21 cellular contexts compared by ENCODE assay signal in genomic region chr2:43890855-43891254, GRCh38. TPM values are rescaled to one million over a fixed set of nuclear protein-coding genes. Genes with fewer than 3 reads are reported as not detected.
DNase-seq lines count a peak whose midpoint lies in the region; ATAC-seq and TF ChIP-seq lines count a peak whose summit lies in the region.
"Had no signal": no experiment of that assay in that cellular context is flagged by ENCODE, and none has a peak within 500 bp of the region (broad histone marks: within the 10 kb centered on the region; RNA-seq: fewer than 3 reads in every experiment).

No MANE protein-coding gene starts in this region.

- POLR2A ChIA-PET in OCI-LY7 (lab: Charles Lee), result interaction anchor here (1.4 kb wide), 1 partner anchor 37 kb away, joined by 3 read pairs; no protein-coding TSS in a partner anchor

- H3K4me1 Mint-ChIP-seq in H9, result no peaks in the 10 kb centered on the region
- H3K4me1 Mint-ChIP-seq: endodermal cell, T-cell had no signal

- H3K27me3 ChIP-seq in H9 (ENCODE audit: insufficient read depth, low read length) (no peaks in the 10 kb centered on the region), mammary epithelial cell (ENCODE audit: insufficient read depth, low read length) (no peaks in the 10 kb centered on the region), upper lobe of right lung (no peaks in the 10 kb centered on the region), right lobe of liver (no peaks in the 10 kb centered on the region)
- H3K27me3 ChIP-seq: BLaER1, gastrocnemius medialis, MG63, neutrophil had no signal

- no peak overlapping the region for H4K8ac ChIP-seq in H9 (replicated peaks; ENCODE audit: insufficient read length, low read depth, low read length)

- H3K4me3 ChIP-seq in mammary epithelial cell (replicated peaks in 1 of 3; ENCODE audit: insufficient read depth in 1 of 3, low read depth in 2 of 3, low read length in 3 of 3), result no peak overlapping the region
- H3K4me3 ChIP-seq in upper lobe of right lung, result no peak overlapping the region
- no peak overlapping the region for H3K4me3 ChIP-seq in right lobe of liver
- no peak overlapping the region for H3K4me3 ChIP-seq in OCI-LY7 (ENCODE audit: low read depth, low read length, poor library complexity, severe bottlenecking)
- H3K4me3 ChIP-seq: BLaER1, gastrocnemius medialis, MG63, thoracic aorta had no signal

- no peak overlapping the region for H3K4ac ChIP-seq in H9 (ENCODE audit: low read depth, low read length)

- peak overlapping the region in 2 of 3 experiments; percentile 35 to 65; a peak in 4 of 7 replicates for H3K27ac Mint-ChIP-seq in H9
- H3K27ac Mint-ChIP-seq: activated CD4-positive, alpha-beta T cell treated with anti-CD3 and anti-CD28 coated beads, Interleukin-2, amount 10 ng/mL, durations not matched to agents 24 days and 14 days; endodermal cell; T-cell had no signal

- no peak overlapping the region for H2BK5ac ChIP-seq in H9 (ENCODE audit: insufficient read length, low read length)

- dilution Hi-C loops in mammary epithelial cell (cut with HindIII; ENCODE audit: low sequenced_read_pairs), result loop anchor here (5.0 kb wide), 1 partner anchor 46 kb away; no protein-coding TSS in a partner anchor

- ATAC-seq in upper lobe of right lung (peak; percentile 64), right lobe of liver (no peak)
- ATAC-seq: gastrocnemius medialis, Right ventricle myocardium inferior, T-cell had no signal

- H3K4me2 ChIP-seq in H9 (ENCODE audit: insufficient read depth, insufficient read length, low read length) (no peak overlapping the region), mammary epithelial cell (ENCODE audit: insufficient read depth, low read depth, low read length) (no peak overlapping the region), OCI-LY7 (ENCODE audit: low read length) (no peak overlapping the region)
- H3K4me2 ChIP-seq: BLaER1 had no signal

- no peak overlapping the region for H2AK5ac ChIP-seq in H9 (ENCODE audit: insufficient read length, low read length)

- no peak overlapping the region for H2BK120ac ChIP-seq in H9 (ENCODE audit: low read depth, low read length, poor library complexity, severe bottlenecking)

- no peak overlapping the region for H3K56ac ChIP-seq in H9 (ENCODE audit: insufficient read length, low read depth, low read length)

- H3K4me3 Mint-ChIP-seq in H9, result no peak overlapping the region
- H3K4me3 Mint-ChIP-seq: activated CD4-positive, alpha-beta T cell treated with anti-CD3 and anti-CD28 coated beads, Interleukin-2, amount 10 ng/mL, durations not matched to agents 24 days and 14 days; endodermal cell; T-cell had no signal

- H3K4me1 ChIP-seq in H9 (ENCODE audit: insufficient read depth, low read length) (no peaks in the 10 kb centered on the region), mammary epithelial cell (ENCODE audit: insufficient read depth, low read length) (no peaks in the 10 kb centered on the region), upper lobe of right lung (no peaks in the 10 kb centered on the region), right lobe of liver (peaks cover 0 to 6% (median under 1%) of the 10 kb centered on the region in 4 donors), OCI-LY7 (ENCODE audit: insufficient read depth, low read length, poor library complexity, severe bottlenecking) (no peaks in the 10 kb centered on the region)
- H3K4me1 ChIP-seq: gastrocnemius medialis had no signal

- H2BK20ac ChIP-seq in H9 (ENCODE audit: low read depth, low read length, poor library complexity, severe bottlenecking), result no peak overlapping the region

- H2BK15ac ChIP-seq in H9 (ENCODE audit: low read depth, low read length), result no peak overlapping the region

- no peak overlapping the region for H4K5ac ChIP-seq in H9 (ENCODE audit: insufficient read length, low read depth, low read length)

- no peak overlapping the region for H2AFZ ChIP-seq in H9 (ENCODE audit: low read length)
- no peak overlapping the region for H2AFZ ChIP-seq in mammary epithelial cell (ENCODE audit: low read depth, low read length)
- H2AFZ ChIP-seq in OCI-LY7 (ENCODE audit: low read length), result no peak overlapping the region

- H4K20me1 ChIP-seq in H9 (ENCODE audit: control insufficient read depth, insufficient read depth, insufficient read length) (no peaks in the 10 kb centered on the region), mammary epithelial cell (ENCODE audit: insufficient read depth, low read length) (no peaks in the 10 kb centered on the region), OCI-LY7 (ENCODE audit: insufficient read depth, low read length) (no peaks in the 10 kb centered on the region)
- H4K20me1 ChIP-seq: BLaER1 had no signal

- H3K9me3 Mint-ChIP-seq in H9, result no peaks in the 10 kb centered on the region
- H3K9me3 Mint-ChIP-seq: activated CD4-positive, alpha-beta T cell treated with anti-CD3 and anti-CD28 coated beads, Interleukin-2, amount 10 ng/mL, durations not matched to agents 24 days and 14 days; endodermal cell; T-cell had no signal

- H3K9me3 ChIP-seq in H9 (ENCODE audit: control insufficient read depth, low read depth, low read length) (no peaks in the 10 kb centered on the region), mammary epithelial cell (replicated peaks; ENCODE audit: insufficient read depth, low read length) (no peaks in the 10 kb centered on the region), upper lobe of right lung (no peaks in the 10 kb centered on the region), right lobe of liver (no peaks in the 10 kb centered on the region), OCI-LY7 (ENCODE audit: low read length) (no peaks in the 10 kb centered on the region)
- H3K9me3 ChIP-seq: BLaER1, gastrocnemius medialis, MG63, neutrophil, thoracic aorta had no signal

- intact Hi-C loops in mammary epithelial cell (cut with micrococcal nuclease) (no loop called here), upper lobe of right lung (cut with DNase I) (no loop called here), right lobe of liver (cut with DNase I) (no loop called here), OCI-LY7 (cut with micrococcal nuclease; ENCODE audit: unreplicated experiment) (no loop called here)

- no peak overlapping the region for H3K23ac ChIP-seq in H9 (ENCODE audit: insufficient read length, low read depth, low read length)

- H3T11ph ChIP-seq in H9 (ENCODE audit: low read length), result no peak overlapping the region

- peaks cover 51 to 87% (median 81%) of the 10 kb centered on the region in 3 experiments for H3K36me3 Mint-ChIP-seq in H9 (ENCODE audit: insufficient read depth in 1 of 3, low read depth in 3 of 3)

- BruUV-seq in mammary epithelial cell (replicated peaks; lab: Mats Ljungman, UMichigan) (no TSS peak), OCI-LY7 (replicated peaks; lab: Mats Ljungman, UMichigan) (no TSS peak)

- H3K18ac ChIP-seq in H9 (ENCODE audit: insufficient read length, low read depth, low read length), result no peak overlapping the region

- H3K14ac ChIP-seq in H9 (ENCODE audit: insufficient read depth, low read length), result no peak overlapping the region

- H3K9ac ChIP-seq in H9 (ENCODE audit: extremely low read depth, insufficient read length, low read length) (no peak overlapping the region), mammary epithelial cell (ENCODE audit: insufficient read depth, low read length) (no peak overlapping the region)
- H3K9ac ChIP-seq: BLaER1 had no signal

- in situ Hi-C loops in mammary epithelial cell (cut with MboI; ENCODE audit: low sequenced_read_pairs in 2 of 2), result no loop called here

- no peak overlapping the region for H4K91ac ChIP-seq in H9 (ENCODE audit: insufficient read length, low read depth, low read length)

- WGBS in H9 (ENCODE audit: extremely low coverage, insufficient read length, low lambda C conversion rate), result no CpG with 5 or more reads among the region's 4 CpGs
- 92% methylated on average over 4 of the region's 4 CpGs for WGBS in mammary epithelial cell (ENCODE audit: low coverage, missing lambda C conversion rate)
- WGBS in right lobe of liver (ENCODE audit: insufficient coverage, low coverage, low lambda C conversion rate, missing lambda C conversion rate), result 80% methylated on average over 1 of the region's 4 CpGs

- H3K27ac ChIP-seq in H9 (ENCODE audit: insufficient read length, low read depth, low read length) (no peak overlapping the region), mammary epithelial cell (ENCODE audit: insufficient read depth, low read depth, low read length) (no peak overlapping the region), upper lobe of right lung (no peak overlapping the region), right lobe of liver (no peak overlapping the region), OCI-LY7 (ENCODE audit: low read depth, low read length, poor library complexity, severe bottlenecking) (no peak overlapping the region)
- H3K27ac ChIP-seq: BLaER1, gastrocnemius medialis, neutrophil, thoracic aorta had no signal

- no peak for TF ChIP-seq POLR2A in right lobe of liver (IDR thresholded peaks at IDR 0.05)

- H3K23me2 ChIP-seq in H9 (ENCODE audit: insufficient read length, low read depth, low read length, poor library complexity, severe bottlenecking), result no peaks in the 10 kb centered on the region

- no peak overlapping the region for H2BK12ac ChIP-seq in H9 (ENCODE audit: insufficient read length, low read depth, low read length)

- H3K36me3 ChIP-seq in mammary epithelial cell (ENCODE audit: insufficient read depth, low read length) (peaks cover 70% of the 10 kb centered on the region), upper lobe of right lung (peaks cover 71% of the 10 kb centered on the region), right lobe of liver (peaks cover 0 to 45% (median 13%) of the 10 kb centered on the region in 4 donors), OCI-LY7 (ENCODE audit: insufficient read depth, low read length) (peaks cover 98% of the 10 kb centered on the region)

- no peaks in the 10 kb centered on the region for H3K27me3 Mint-ChIP-seq in H9 (ENCODE audit: low read depth)
- H3K27me3 Mint-ChIP-seq: activated CD4-positive, alpha-beta T cell treated with anti-CD3 and anti-CD28 coated beads, Interleukin-2, amount 10 ng/mL, durations not matched to agents 24 days and 14 days; T-cell had no signal

- no peaks in the 10 kb centered on the region for H3K79me1 ChIP-seq in H9 (ENCODE audit: insufficient read depth, low read depth, low read length, poor library complexity, severe bottlenecking)

- no peak for DNase-seq in H9
- DNase-seq in mammary epithelial cell, result peak; percentile 9
- DNase-seq in iris pigment epithelial cell (ENCODE audit: low read depth), result peak; percentile 90
- no peak for DNase-seq in upper lobe of right lung
- DNase-seq in right lobe of liver, result no peak
- DNase-seq in HK-2 (ENCODE audit: unreplicated experiment), result no peak
- DNase-seq in OCI-LY7 (ENCODE audit: low spot score), result no peak
- DNase-seq: activated CD4-positive, alpha-beta T cell treated with anti-CD3 and anti-CD28 coated beads, Interleukin-2, amount 10 ng/mL, durations not matched to agents 24 days and 14 days; activated gamma-delta T cell treated with Interleukin-2 at 50 U/mL for 16 hours; amygdala; endodermal cell; gastrocnemius medialis; GDM1; MG63; NCI-H1436 treated with DMSO at 0.1 percent for 48 hours; NCI-H69; T-cell had no signal

- no peaks in the 10 kb centered on the region for H3K79me2 ChIP-seq in H9 (ENCODE audit: insufficient read depth, low read length)
- H3K79me2 ChIP-seq in mammary epithelial cell (ENCODE audit: insufficient read depth, low read length), result no peaks in the 10 kb centered on the region
- no peaks in the 10 kb centered on the region for H3K79me2 ChIP-seq in OCI-LY7 (ENCODE audit: insufficient read depth, low read depth, low read length)

- no peaks in the 10 kb centered on the region for H3K9me2 ChIP-seq in OCI-LY7 (ENCODE audit: insufficient read depth, low read length)

- CTCF ChIA-PET in mammary epithelial cell (lab: Charles Lee; ENCODE audit: low non-redundant PET) (no interaction called here), OCI-LY7 (lab: Charles Lee; ENCODE audit: unreplicated experiment) (no interaction called here)

- TF ChIP-seq CTCF in H9 (conservative IDR thresholded peaks at IDR 0.05), result no peak
- no peak for TF ChIP-seq CTCF in mammary epithelial cell (conservative IDR thresholded peaks at IDR 0.05 in 1 of 2, IDR thresholded peaks at IDR 0.05 in 1 of 2; ENCODE audit: extremely low read depth in 1 of 2, insufficient read depth in 1 of 2, low read depth in 1 of 2, low read length in 2 of 2)
- TF ChIP-seq CTCF in upper lobe of right lung (IDR thresholded peaks at IDR 0.05), result no peak
- no peak for TF ChIP-seq CTCF in right lobe of liver (IDR thresholded peaks at IDR 0.05)
- no peak for TF ChIP-seq CTCF in OCI-LY7 (conservative IDR thresholded peaks at IDR 0.05; ENCODE audit: low read length)

RNA-seq across cellular contexts. Expression of gene ABCG8, which starts 52.1 kb away (rescaled TPM):
- total RNA-seq in H9 (2021) (not detected in 2 replicates), mammary epithelial cell (not detected), upper lobe of right lung (not detected), right lobe of liver (100 to 1,000 TPM in 1 of 6 experiments, 10 to 100 TPM in 5; 30.1 to 116 (median 49.0) TPM), OCI-LY7 (2022) (not detected in 2 replicates)
- polyA plus RNA-seq in mammary epithelial cell, result not detected
- not detected for polyA minus RNA-seq in mammary epithelial cell
- total RNA-seq in OCI-LY7 (2014; rRNA removed; shearing (Covaris generic)), result not detected in 2 replicates
- total RNA-seq: activated CD4-positive, alpha-beta T cell treated with anti-CD3 and anti-CD28 coated beads, Interleukin-2, amount 10 ng/mL, durations not matched to agents 24 days and 14 days; endodermal cell; thoracic aorta had no signal

RNA-seq across cellular contexts. Expression of gene ABCG5, which starts 52.2 kb away (rescaled TPM):
- total RNA-seq in H9 (2021) (not detected in 2 replicates), mammary epithelial cell (not detected), upper lobe of right lung (not detected), right lobe of liver (10 to 100 TPM; 15.3 to 63.5 (median 35.4) TPM), OCI-LY7 (2022) (not detected in 2 replicates)
- polyA plus RNA-seq in mammary epithelial cell, result not detected
- polyA minus RNA-seq in mammary epithelial cell, result not detected
- total RNA-seq in OCI-LY7 (2014; rRNA removed; shearing (Covaris generic)), result not detected in 2 replicates
- total RNA-seq: activated CD4-positive, alpha-beta T cell treated with anti-CD3 and anti-CD28 coated beads, Interleukin-2, amount 10 ng/mL, durations not matched to agents 24 days and 14 days; endodermal cell; gastrocnemius medialis; Right ventricle myocardium inferior; T-cell; thoracic aorta had no signal

Comparison
In these comparisons a context has a peak if more than half of its experiments do, and no peak if none do; other contexts are left out.
1. DNase-seq: peak in mammary epithelial cell (single experiment) and iris pigment epithelial cell (single experiment); none in H9 (single experiment), upper lobe of right lung (single experiment), right lobe of liver (0 of 3), HK-2 (single experiment) and OCI-LY7 (single experiment).
2. RNA of gene ABCG8, which starts 52.1 kb away (total RNA-seq): 30.1 to 116 TPM in right lobe of liver; not detected in upper lobe of right lung (single experiment), not detected in H9, not detected in mammary epithelial cell and not detected in OCI-LY7; every median in the first group is over 10 times any median in the second.
3. RNA of gene ABCG5, which starts 52.2 kb away (total RNA-seq): 15.3 to 63.5 TPM in right lobe of liver; not detected in H9, not detected in mammary epithelial cell, not detected in upper lobe of right lung (single experiment) and not detected in OCI-LY7; every median in the first group is over 10 times any median in the second.